Comparison of ENCODE assay signal across 3 cellular contexts in genomic region chr5:81409845-81410369, GRCh38.
TF ChIP-seq lines count a peak whose summit lies in the region.

No MANE protein-coding gene starts in this region.

TF ChIP-seq in A549, 52 proteins besides CTCF, POLR2A, EP300 and RAD21:
- no peak for TF ChIP-seq PBX3 (IDR thresholded peaks at IDR 0.05)
- no peak for TF ChIP-seq NR3C1 (IDR thresholded peaks at IDR 0.05)
- no peak for TF ChIP-seq TFCP2L1 (CRISPR knock-in tag; IDR thresholded peaks at IDR 0.05)
- TF ChIP-seq ZNF302 (CRISPR knock-in tag; IDR thresholded peaks at IDR 0.05) = no peak
- no peak for TF ChIP-seq MAFK (IDR thresholded peaks at IDR 0.05; ENCODE audit: partially characterized antibody)

TF ChIP-seq in K562, 482 proteins besides CTCF, POLR2A, EP300 and RAD21:
- TF ChIP-seq FOS (IDR thresholded peaks at IDR 0.05; ENCODE audit: extremely low read depth, insufficient read length) (no peak), CEBPB (tag; IDR thresholded peaks at IDR 0.05) (peak; percentile 45; the same call in 1 of the 2 replicates), ATF3 (IDR thresholded peaks at IDR 0.05) (peak; percentile 79), ATF3 (CRISPR knock-in tag; conservative IDR thresholded peaks at IDR 0.05) (no peak), CEBPG (CRISPR knock-in tag; IDR thresholded peaks at IDR 0.05) (no peak), CEBPG (tag; conservative IDR thresholded peaks at IDR 0.05 in 1 of 2, IDR thresholded peaks at IDR 0.05 in 1 of 2) (peak; percentile 60 to 83)

TF ChIP-seq in HepG2, 621 proteins besides CTCF, POLR2A, EP300 and RAD21:
- TF ChIP-seq ATF7 (IDR thresholded peaks at IDR 0.05) = peak; percentile 65
- no peak for TF ChIP-seq ATF7 (CRISPR knock-in tag; IDR thresholded peaks at IDR 0.05)
- no peak for TF ChIP-seq KAT8 (CRISPR knock-in tag; IDR thresholded peaks at IDR 0.05)
- TF ChIP-seq CEBPB (IDR thresholded peaks at IDR 0.05; ENCODE audit: borderline replicate concordance, low read depth, low read length) = peak; percentile 40; the same call in 1 of the 2 replicates
- no peak for TF ChIP-seq RFX3 (CRISPR knock-in tag; IDR thresholded peaks at IDR 0.05)
- TF ChIP-seq SRSF9 (IDR thresholded peaks at IDR 0.05; ENCODE audit: borderline replicate concordance, insufficient read depth, low read depth, low read length, poor library complexity, severe bottlenecking) = no peak
